Comparison of ENCODE assay signal across 8 cellular contexts in genomic region chr2:112483047-112483473, GRCh38. TPM values are rescaled to one million over a fixed set of nuclear protein-coding genes. Genes with fewer than 3 reads are reported as not detected.
A peak's percentile ranks its signal among the peaks of the same experiment; 100 is the strongest.
DNase-seq lines count a peak whose midpoint lies in the region; ATAC-seq and TF ChIP-seq lines count a peak whose summit lies in the region.

No MANE protein-coding gene starts in this region.

- ATAC-seq in GM18861 (IDR thresholded peaks at IDR 0.05; ENCODE audit: unreplicated experiment) = no peak

- H3K18ac ChIP-seq in mesendoderm (ENCODE audit: low read length) = no peak overlapping the region

- no peak overlapping the region for H2BK15ac ChIP-seq in mesendoderm (replicated peaks; ENCODE audit: low read depth)

- no peak overlapping the region for H2BK120ac ChIP-seq in mesendoderm (ENCODE audit: low read depth, low read length)

- peaks cover 21% of the 10 kb centered on the region for H3K79me1 ChIP-seq in mesendoderm (ENCODE audit: low read length)

- peak overlapping the region; percentile 89 for H3K4me2 ChIP-seq in mesendoderm (ENCODE audit: low read length)

- no peak overlapping the region for H3K27ac ChIP-seq in mesendoderm (ENCODE audit: low read depth, low read length)
- H3K27ac ChIP-seq in urinary bladder (ENCODE audit: low read depth) = no peak overlapping the region

- WGBS in mesendoderm (ENCODE audit: extremely low coverage, insufficient coverage, low lambda C conversion rate) = no CpG with 5 or more reads among the region's 10 CpGs
- 6% methylated on average over 10 of the region's 10 CpGs for WGBS in urinary bladder

- H3K4me3 ChIP-seq in mesendoderm (ENCODE audit: low read length) (peak overlapping the region; percentile 93), urinary bladder (ENCODE audit: low read depth, low read length) (peak overlapping the region; percentile 90)

- POLR2A ChIA-PET in GM10248 (lab: Yijun Ruan, JAX) = no interaction called here

- TF ChIP-seq CTCF in GM10248 (IDR thresholded peaks at IDR 0.05; ENCODE audit: control extremely low read depth, extremely low read depth, low read depth, missing control alignments) = no peak

- in situ Hi-C loops in SK-MEL-5 (cut with HindIII; ENCODE audit: low pct_unique_long_range_greater_than_20kb, low sequenced_read_pairs) = no loop called here

- no peak overlapping the region for H3K23ac ChIP-seq in mesendoderm (ENCODE audit: low read length)

- no peaks in the 10 kb centered on the region for H3K27me3 ChIP-seq in mesendoderm (ENCODE audit: insufficient read depth, low read length, poor library complexity)

- H2BK5ac ChIP-seq in mesendoderm (ENCODE audit: low read length) = no peak overlapping the region

- H3K79me2 ChIP-seq in mesendoderm (ENCODE audit: control insufficient read depth, insufficient read depth, low read length) = peaks cover 23% of the 10 kb centered on the region

- H3K9ac ChIP-seq in mesendoderm (ENCODE audit: low read length) = peak overlapping the region; percentile 94

- H3K56ac ChIP-seq in mesendoderm (ENCODE audit: low read length) = peak overlapping the region; percentile 97

- no peak overlapping the region for H4K5ac ChIP-seq in mesendoderm (ENCODE audit: low read length)

- peaks cover 2% of the 10 kb centered on the region for H3K36me3 ChIP-seq in mesendoderm (ENCODE audit: control insufficient read depth, insufficient read depth, low read length)
- no peaks in the 10 kb centered on the region for H3K36me3 ChIP-seq in urinary bladder (ENCODE audit: insufficient read depth)

- H3K4ac ChIP-seq in mesendoderm (ENCODE audit: low read depth, low read length) = peak overlapping the region; percentile 96

- no peak overlapping the region for H2AK5ac ChIP-seq in mesendoderm (ENCODE audit: low read length)

- H4K8ac ChIP-seq in mesendoderm (ENCODE audit: low read depth, low read length) = no peak overlapping the region

- H3K4me1 ChIP-seq in mesendoderm (ENCODE audit: control insufficient read depth, low read depth, low read length) (no peaks in the 10 kb centered on the region), urinary bladder (ENCODE audit: insufficient read depth) (peaks cover 2% of the 10 kb centered on the region)

- CTCF ChIA-PET in GM10248 (lab: Yijun Ruan, JAX) = interaction anchor here (1.3 to 2.9 kb wide), 3 partner anchors 11 to 223 kb away, joined by 4 to 15 read pairs (median 4); no protein-coding TSS in a partner anchor

- DNase-seq in DMS153 (lab: John Stamatoyannopoulos, UW) = peak; percentile 14
- DNase-seq in HT1080 (ENCODE audit: low read depth) = peak; percentile 74
- peak; percentile 74 for DNase-seq in SK-MEL-5 (ENCODE audit: low read depth, low spot score)
- DNase-seq in dermis blood vessel endothelial cell = peak; percentile 67
- DNase-seq in mesendoderm = peak; percentile 71
- no peak for DNase-seq in GM10248 (ENCODE audit: extremely low spot score)

RNA-seq across cellular contexts. Expression of gene TTL, which starts 1.1 kb away (rescaled TPM):
- 48.5 and 50.1 TPM in 2 replicates for total RNA-seq in HT1080 (2014; rRNA removed; shearing (Covaris generic))
- polyA plus RNA-seq in HT1080 (2015; cell fraction: cytosol; rRNA removed) = 35.1 and 39.4 TPM in 2 replicates
- 37.9 and 40.0 TPM in 2 replicates for polyA plus RNA-seq in HT1080 (2015; cell fraction: nucleus; rRNA removed)
- total RNA-seq in SK-MEL-5 (2014; rRNA removed; shearing (Covaris generic)) = 66.6 and 72.3 TPM in 2 replicates
- 50.3 and 80.2 TPM in 2 replicates for polyA plus RNA-seq in SK-MEL-5 (2015; cell fraction: cytosol; rRNA removed)
- 100 and 109 TPM in 2 replicates for polyA plus RNA-seq in SK-MEL-5 (2015; cell fraction: nucleus; rRNA removed)
- total RNA-seq in dermis blood vessel endothelial cell (20.8 and 27.6 TPM in 2 replicates), urinary bladder (37.2 TPM)
- polyA plus RNA-seq in mesendoderm (2013, experiment 1 of 2) = 28.1 TPM
- polyA plus RNA-seq in mesendoderm (2013, experiment 2 of 2) = 28.8 TPM
- polyA plus RNA-seq in urinary bladder = 18.3 TPM

RNA-seq across cellular contexts. Expression of gene RGPD8, which starts 49.6 kb away (rescaled TPM):
- total RNA-seq in HT1080 (2014; rRNA removed; shearing (Covaris generic)) = 2.7 and 3.3 TPM in 2 replicates
- 1.5 and 2.3 TPM in 2 replicates for polyA plus RNA-seq in HT1080 (2015; cell fraction: cytosol; rRNA removed)
- 9.9 and 11.1 TPM in 2 replicates for polyA plus RNA-seq in HT1080 (2015; cell fraction: nucleus; rRNA removed)
- 1.2 and 2.0 TPM in 2 replicates for total RNA-seq in SK-MEL-5 (2014; rRNA removed; shearing (Covaris generic))
- 0.19 and 0.35 TPM in 2 replicates for polyA plus RNA-seq in SK-MEL-5 (2015; cell fraction: cytosol; rRNA removed)
- 2.9 and 4.6 TPM in 2 replicates for polyA plus RNA-seq in SK-MEL-5 (2015; cell fraction: nucleus; rRNA removed)
- 10.5 and 16.2 TPM in 2 replicates for total RNA-seq in dermis blood vessel endothelial cell
- 7.6 TPM for polyA plus RNA-seq in mesendoderm (2013, experiment 1 of 2)
- 7.3 TPM for polyA plus RNA-seq in mesendoderm (2013, experiment 2 of 2)
- 55.9 TPM for total RNA-seq in urinary bladder
- polyA plus RNA-seq in urinary bladder = 3.8 TPM

RNA-seq across cellular contexts. Expression of gene POLR1B, which starts 59.2 kb away (rescaled TPM):
- total RNA-seq in HT1080 (2014; rRNA removed; shearing (Covaris generic)) = 58.2 and 84.0 TPM in 2 replicates
- 33.6 and 40.5 TPM in 2 replicates for polyA plus RNA-seq in HT1080 (2015; cell fraction: cytosol; rRNA removed)
- polyA plus RNA-seq in HT1080 (2015; cell fraction: nucleus; rRNA removed) = 69.2 and 83.0 TPM in 2 replicates
- 30.8 and 32.0 TPM in 2 replicates for total RNA-seq in SK-MEL-5 (2014; rRNA removed; shearing (Covaris generic))
- 27.4 and 29.5 TPM in 2 replicates for polyA plus RNA-seq in SK-MEL-5 (2015; cell fraction: cytosol; rRNA removed)
- 35.4 and 60.2 TPM in 2 replicates for polyA plus RNA-seq in SK-MEL-5 (2015; cell fraction: nucleus; rRNA removed)
- total RNA-seq in dermis blood vessel endothelial cell = 16.8 and 22.0 TPM in 2 replicates
- polyA plus RNA-seq in mesendoderm (2013, experiment 1 of 2) = 20.0 TPM
- polyA plus RNA-seq in mesendoderm (2013, experiment 2 of 2) = 21.4 TPM
- 19.6 TPM for total RNA-seq in urinary bladder
- polyA plus RNA-seq in urinary bladder = 6.4 TPM
